In genomic region chr13:36819811-36820140, GRCh38 we compare ENCODE assay signal across 8 cellular contexts. TPM values are rescaled to one million over a fixed set of nuclear protein-coding genes. Genes with fewer than 3 reads are reported as not detected.
DNase-seq lines count a peak whose midpoint lies in the region; ATAC-seq and TF ChIP-seq lines count a peak whose summit lies in the region.

No MANE protein-coding gene starts in this region.

- peaks cover 6% of the 10 kb centered on the region for H3K4me1 ChIP-seq in mesenchymal stem cell (ENCODE audit: control insufficient read depth, insufficient read depth, low read depth, low read length)

- no peak overlapping the region for H3K18ac ChIP-seq in mesenchymal stem cell (ENCODE audit: low read depth in 1 of 2, low read length in 2 of 2)

- no peak overlapping the region for H2BK15ac ChIP-seq in mesenchymal stem cell (ENCODE audit: low read depth, poor library complexity, severe bottlenecking)

- H3K4me3 Mint-ChIP-seq in stimulated activated naive B cell treated with anti-CD40 and anti-IgM and Interleukin-4, amounts not matched to agents 10 μg/mL and 1 μg/mL and 100 μg/mL, for 72 hours = peak overlapping the region; percentile 92 to 93

- no peak overlapping the region for H3K23ac ChIP-seq in mesenchymal stem cell (ENCODE audit: low read length in 2 of 2)

- H3K14ac ChIP-seq in mesenchymal stem cell (ENCODE audit: low read length in 2 of 2) = peak overlapping the region in 1 of 2 experiments; percentile 79

- H3K4me2 ChIP-seq in mesenchymal stem cell (ENCODE audit: low read length, poor library complexity, severe bottlenecking) = peak overlapping the region; percentile 68

- H3K27me3 ChIP-seq in mesenchymal stem cell (ENCODE audit: control insufficient read depth in 1 of 2, insufficient read depth in 1 of 2, low read length in 2 of 2) = no peaks in the 10 kb centered on the region

- H2BK5ac ChIP-seq in mesenchymal stem cell (ENCODE audit: low read depth, low read length, poor library complexity, severe bottlenecking) = no peak overlapping the region

- H2AK5ac ChIP-seq in mesenchymal stem cell (ENCODE audit: low read length, severe bottlenecking) = no peak overlapping the region

- peaks cover 8% of the 10 kb centered on the region for H3K79me1 ChIP-seq in mesenchymal stem cell (replicated peaks; ENCODE audit: low read length, poor library complexity, severe bottlenecking)

- peaks cover 21 to 39% of the 10 kb centered on the region in 2 donors for H3K4me1 Mint-ChIP-seq in stimulated activated naive B cell treated with anti-CD40 and anti-IgM and Interleukin-4, amounts not matched to agents 10 μg/mL and 1 μg/mL and 100 μg/mL, for 72 hours

- H4K8ac ChIP-seq in mesenchymal stem cell (ENCODE audit: low read length) = peak overlapping the region; percentile 70

- peak; percentile 9 for ATAC-seq in GM18867 (IDR thresholded peaks at IDR 0.05; ENCODE audit: unreplicated experiment)
- peak; percentile 7 for ATAC-seq in HG03103 (IDR thresholded peaks at IDR 0.05; ENCODE audit: low read depth, unreplicated experiment)
- ATAC-seq in stimulated activated naive B cell treated with anti-CD40 and anti-IgM and Interleukin-4, amounts not matched to agents 10 μg/mL and 1 μg/mL and 100 μg/mL, for 72 hours (replicated peaks) = peak; percentile 20 to 29

- CTCF ChIA-PET in RWPE1 (lab: Yijun Ruan, JAX) = no interaction called here

- no peak overlapping the region for H2BK120ac ChIP-seq in mesenchymal stem cell (ENCODE audit: low read depth, low read length)

- peaks cover 4% of the 10 kb centered on the region in 2 donors for H3K36me3 Mint-ChIP-seq in stimulated activated naive B cell treated with anti-CD40 and anti-IgM and Interleukin-4, amounts not matched to agents 10 μg/mL and 1 μg/mL and 100 μg/mL, for 72 hours

- no peak overlapping the region for H4K91ac ChIP-seq in mesenchymal stem cell (ENCODE audit: low read length)

- DNase-seq in AG10803 (ENCODE audit: low read depth) = peak; percentile 26
- DNase-seq in RWPE1 (ENCODE audit: low spot score) = peak; percentile 20
- peak; percentile 34 for DNase-seq in central memory CD4-positive, alpha-beta T cell
- DNase-seq in mesenchymal stem cell = peak; percentile 40
- no peak for DNase-seq in stimulated activated naive B cell treated with anti-CD40 and anti-IgM and Interleukin-4, amounts not matched to agents 10 μg/mL and 1 μg/mL and 100 μg/mL, for 72 hours
- DNase-seq in SHP77 (lab: John Stamatoyannopoulos, UW) = no peak

- H3K9me3 ChIP-seq in mesenchymal stem cell (ENCODE audit: control insufficient read depth, low read length) = no peaks in the 10 kb centered on the region

- H3K36me3 ChIP-seq in mesenchymal stem cell (ENCODE audit: control insufficient read depth in 1 of 2, insufficient read depth in 2 of 2, low read depth in 1 of 2, low read length in 2 of 2) = no peaks in the 10 kb centered on the region

- H3K27ac Mint-ChIP-seq in stimulated activated naive B cell treated with anti-CD40 and anti-IgM and Interleukin-4, amounts not matched to agents 10 μg/mL and 1 μg/mL and 100 μg/mL, for 72 hours = peak overlapping the region; percentile 84

- peak overlapping the region; percentile 72 for H2AFZ ChIP-seq in mesenchymal stem cell (ENCODE audit: low read depth, low read length)

- no peak overlapping the region for H3K4ac ChIP-seq in mesenchymal stem cell (ENCODE audit: low read depth in 1 of 2, low read length in 2 of 2)

- no peaks in the 10 kb centered on the region for H3K9me3 Mint-ChIP-seq in stimulated activated naive B cell treated with anti-CD40 and anti-IgM and Interleukin-4, amounts not matched to agents 10 μg/mL and 1 μg/mL and 100 μg/mL, for 72 hours

- H3K4me3 ChIP-seq in AG10803 (ENCODE audit: low read length) = peak overlapping the region; percentile 83
- H3K4me3 ChIP-seq in mesenchymal stem cell (ENCODE audit: insufficient read depth in 1 of 2, low read depth in 1 of 2, low read length in 2 of 2) = peak overlapping the region; percentile 71 to 85

- peak overlapping the region; percentile 84 for H3K9ac ChIP-seq in mesenchymal stem cell (ENCODE audit: low read length)

- peaks cover 0 to 2% of the 10 kb centered on the region in 2 donors for H3K27me3 Mint-ChIP-seq in stimulated activated naive B cell treated with anti-CD40 and anti-IgM and Interleukin-4, amounts not matched to agents 10 μg/mL and 1 μg/mL and 100 μg/mL, for 72 hours

- no peak for TF ChIP-seq CTCF in AG10803 (conservative IDR thresholded peaks at IDR 0.05; ENCODE audit: low read length)
- no peak for TF ChIP-seq CTCF in RWPE1 (conservative IDR thresholded peaks at IDR 0.05; ENCODE audit: low read depth)

- WGBS in mesenchymal stem cell = 4% methylated on average over 12 of the region's 14 CpGs

- POLR2A ChIA-PET in RWPE1 (lab: Yijun Ruan, JAX; ENCODE audit: low non-redundant PET) = no interaction called here

- no peak overlapping the region for H2BK12ac ChIP-seq in mesenchymal stem cell (ENCODE audit: low read length in 2 of 2)

- H3K27ac ChIP-seq in RWPE1 (peak overlapping the region; percentile 68), mesenchymal stem cell (ENCODE audit: low read length, poor library complexity, severe bottlenecking) (no peak overlapping the region)

RNA-seq across cellular contexts. Expression of gene RFXAP, which starts 0.8 kb away (rescaled TPM):
- polyA plus RNA-seq in mesenchymal stem cell (2013, experiment 1 of 2) = 3.2 TPM
- 3.7 TPM for polyA plus RNA-seq in mesenchymal stem cell (2013, experiment 2 of 2)

Comparison
In these comparisons a context has a peak if more than half of its experiments do, and no peak if none do; other contexts are left out.
1. DNase-seq: peak in AG10803 (single experiment), RWPE1 (single experiment), central memory CD4-positive, alpha-beta T cell (single experiment) and mesenchymal stem cell (single experiment); none in stimulated activated naive B cell treated with anti-CD40 and anti-IgM and Interleukin-4, amounts not matched to agents 10 μg/mL and 1 μg/mL and 100 μg/mL, for 72 hours (single experiment) and SHP77 (0 of 2).
2. Peak in every context shown above with its lines, with median percentiles within 50 percentile points of each other: ATAC-seq.